In the genomic region with DNA sequence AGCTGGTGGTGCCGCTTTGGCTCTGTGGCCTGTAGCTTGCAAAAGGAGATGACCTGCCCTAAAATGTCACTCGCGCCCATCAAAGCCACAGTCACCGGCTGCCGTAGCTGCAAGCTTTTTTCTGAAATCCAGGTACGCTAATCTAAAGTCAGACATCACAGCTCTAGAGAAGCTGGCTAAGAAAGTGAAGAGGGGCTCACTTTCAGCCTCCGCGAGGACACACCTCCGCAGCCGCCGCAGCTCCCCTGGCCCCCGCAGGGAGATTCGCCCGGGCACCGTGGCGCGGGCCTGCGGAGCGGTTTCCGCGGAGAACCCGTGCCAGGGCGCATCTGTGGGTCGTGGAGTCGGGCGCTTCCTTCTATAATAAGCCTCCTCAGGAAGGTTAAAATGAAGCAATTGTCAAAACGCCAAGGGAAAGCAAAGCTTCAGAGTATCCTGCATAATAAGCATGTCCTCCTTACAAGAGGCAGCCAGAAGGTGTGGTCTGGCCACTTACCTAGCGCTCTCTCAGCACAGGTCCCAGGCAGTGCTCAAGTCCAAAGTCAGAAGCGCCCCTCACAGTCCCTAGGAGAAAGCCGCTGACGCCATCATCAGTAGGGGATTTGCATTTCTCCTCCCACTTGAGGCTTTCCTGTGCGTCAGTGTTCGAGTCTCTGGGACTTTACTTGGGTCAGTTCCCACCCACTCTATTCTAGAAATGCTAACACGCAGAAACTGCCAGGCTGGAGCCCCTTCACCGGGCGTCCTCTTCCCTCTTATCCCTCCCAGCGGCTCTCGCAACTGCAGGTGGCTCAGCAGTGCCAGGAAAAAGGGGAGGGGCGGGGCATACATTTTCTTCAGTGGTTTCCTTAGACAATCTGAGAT, we compare ENCODE assay signal across 8 cellular contexts. TPM values are rescaled to one million over a fixed set of nuclear protein-coding genes. Genes with fewer than 3 reads are reported as not detected.
A peak's percentile ranks its signal among the peaks of the same experiment; 100 is the strongest.
DNase-seq lines count a peak whose midpoint lies in the region; ATAC-seq and TF ChIP-seq lines count a peak whose summit lies in the region.

A gene with protein sequence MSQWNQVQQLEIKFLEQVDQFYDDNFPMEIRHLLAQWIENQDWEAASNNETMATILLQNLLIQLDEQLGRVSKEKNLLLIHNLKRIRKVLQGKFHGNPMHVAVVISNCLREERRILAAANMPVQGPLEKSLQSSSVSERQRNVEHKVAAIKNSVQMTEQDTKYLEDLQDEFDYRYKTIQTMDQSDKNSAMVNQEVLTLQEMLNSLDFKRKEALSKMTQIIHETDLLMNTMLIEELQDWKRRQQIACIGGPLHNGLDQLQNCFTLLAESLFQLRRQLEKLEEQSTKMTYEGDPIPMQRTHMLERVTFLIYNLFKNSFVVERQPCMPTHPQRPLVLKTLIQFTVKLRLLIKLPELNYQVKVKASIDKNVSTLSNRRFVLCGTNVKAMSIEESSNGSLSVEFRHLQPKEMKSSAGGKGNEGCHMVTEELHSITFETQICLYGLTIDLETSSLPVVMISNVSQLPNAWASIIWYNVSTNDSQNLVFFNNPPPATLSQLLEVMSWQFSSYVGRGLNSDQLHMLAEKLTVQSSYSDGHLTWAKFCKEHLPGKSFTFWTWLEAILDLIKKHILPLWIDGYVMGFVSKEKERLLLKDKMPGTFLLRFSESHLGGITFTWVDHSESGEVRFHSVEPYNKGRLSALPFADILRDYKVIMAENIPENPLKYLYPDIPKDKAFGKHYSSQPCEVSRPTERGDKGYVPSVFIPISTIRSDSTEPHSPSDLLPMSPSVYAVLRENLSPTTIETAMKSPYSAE (minus strand): TSS at position 544 of the 864 bp plus-strand sequence. CDS start 2,791 bp downstream, outside the sequence.

- no peaks in the 10 kb centered on the region for H3K27me3 ChIP-seq in testis

- TF ChIP-seq POLR2A in testis (IDR thresholded peaks at IDR 0.05), result no peak

- DNase-seq in NCI-H69 (lab: John Stamatoyannopoulos, UW), result peak; percentile 34
- peak; percentile 77 for DNase-seq in activated T-cell treated with anti-CD3 and anti-CD28 coated beads for 48 hours (ENCODE audit: low read depth)
- DNase-seq in fibroblast of peridontal ligament (ENCODE audit: extremely low read depth), result peak; percentile 66
- DNase-seq in occipital lobe (lab: John Stamatoyannopoulos, UW), result peak; percentile 30
- peak; percentile 63 for DNase-seq in testis
- DNase-seq in kidney glomerular epithelial cell (lab: John Stamatoyannopoulos, UW), result no peak

- peak; percentile 76 for ATAC-seq in GM18499 (IDR thresholded peaks at IDR 0.05; ENCODE audit: insufficient read depth, unreplicated experiment)
- peak; percentile 93 for ATAC-seq in HG02642 (IDR thresholded peaks at IDR 0.05; ENCODE audit: poor library complexity, unreplicated experiment)

- TF ChIP-seq CTCF in testis (IDR thresholded peaks at IDR 0.05), result no peak

- H3K9me3 ChIP-seq in testis, result no peaks in the 10 kb centered on the region

- H3K4me1 ChIP-seq in testis, result no peaks in the 10 kb centered on the region

- H3K27ac ChIP-seq in testis, result no peak within 1 kb of the TSS

- WGBS in testis, 2 donors, result 1 to 6% methylated on average over 12 to 39 of the region's 39 CpGs

- intact Hi-C loops in testis (cut with DNase I; ENCODE audit: low total_unique reads), result no loop called here

- no peaks in the 10 kb centered on the region for H3K36me3 ChIP-seq in testis (ENCODE audit: low read depth, missing control alignments)

- peak within 1 kb of the TSS; percentile 43 to 50 for H3K4me3 ChIP-seq in testis

RNA-seq across cellular contexts. Expression of the gene that starts here (rescaled TPM):
- 1.2 TPM for total RNA-seq in occipital lobe
- 10 to 100 TPM; 23.0 to 36.4 TPM for total RNA-seq in testis
- 59.4 TPM for polyA plus RNA-seq in testis (ENCODE audit: insufficient read depth, low read depth, low replicate concordance)

Comparison
In these comparisons a context has a peak if more than half of its experiments do, and no peak if none do; other contexts are left out.
1. RNA of the gene that starts here (total RNA-seq): 23.0 to 36.4 TPM in testis; 1.2 TPM in occipital lobe (single experiment); every median in the first group is over 10 times any median in the second.